In the genomic region with DNA sequence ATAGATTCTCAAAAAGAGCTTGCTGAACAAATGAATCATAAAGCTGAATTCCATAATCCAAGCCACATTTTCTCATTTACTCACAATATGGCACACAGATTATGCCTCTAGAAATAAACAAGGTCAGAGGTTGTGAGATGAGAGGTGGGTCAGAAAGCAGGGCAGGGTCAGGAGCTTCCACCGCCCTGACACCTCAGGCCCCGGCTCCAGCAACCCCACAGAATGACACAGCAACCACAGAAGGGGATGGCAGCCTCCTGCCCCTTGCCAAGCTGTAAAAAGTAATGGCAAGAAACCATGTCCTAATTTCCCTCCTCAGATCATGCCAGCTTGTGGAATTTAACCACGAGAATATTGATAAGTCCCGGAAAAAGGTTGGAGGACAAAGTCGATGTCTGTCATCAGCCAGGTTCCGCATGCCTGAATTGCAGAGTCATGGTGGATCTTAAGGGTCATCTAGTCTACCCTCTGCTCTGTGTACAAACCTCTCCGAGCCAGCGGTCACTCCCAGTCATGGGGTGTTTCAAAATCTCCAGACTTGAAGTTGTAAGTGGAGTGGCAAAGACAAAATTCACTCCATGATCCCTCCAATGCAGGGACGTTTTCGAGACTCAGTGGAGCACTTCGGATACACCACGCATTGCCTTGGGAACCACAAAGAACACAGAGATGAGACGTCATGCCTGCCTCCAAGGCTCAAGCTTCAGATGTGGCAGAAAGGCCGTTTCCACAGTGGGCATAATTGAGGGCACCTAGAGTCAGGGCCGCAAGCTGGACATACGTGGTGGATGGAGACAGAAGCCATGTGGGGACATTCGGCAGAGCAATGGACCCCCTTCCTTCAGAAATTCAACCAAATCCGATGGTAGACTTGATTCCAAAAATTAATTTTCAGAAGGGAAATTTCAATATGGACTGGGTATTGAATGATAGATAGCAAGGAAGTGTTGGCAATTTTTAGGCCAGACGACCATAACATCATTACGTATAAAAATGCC, we compare ENCODE assay signal across 1 cellular context.
TF ChIP-seq lines count a peak whose summit lies in the region.

No MANE protein-coding gene starts in this region.

TF ChIP-seq in A549, 52 proteins besides CTCF, POLR2A, EP300 and RAD21 (continued from another document):
- 0 out of 2 replicates have a peak, but pooled peaks have one; percentile 4 for TF ChIP-seq NFE2L2 (conservative IDR thresholded peaks at IDR 0.05; ENCODE audit: low read length)
- peak; percentile 47 for TF ChIP-seq MAFK (IDR thresholded peaks at IDR 0.05; ENCODE audit: partially characterized antibody)
TF ChIP-seq in A549: peak in this region for 2.
